In genomic region chr4:70706516-70706915, GRCh38 we compare ENCODE assay signal across 8 cellular contexts. TPM values are rescaled to one million over a fixed set of nuclear protein-coding genes. Genes with fewer than 3 reads are reported as not detected.
DNase-seq lines count a peak whose midpoint lies in the region; ATAC-seq and TF ChIP-seq lines count a peak whose summit lies in the region.

No MANE protein-coding gene starts in this region.

- peak overlapping the region in 1 of 2 donors; percentile 82 for H3K9ac ChIP-seq in duodenal mucosa (ENCODE audit: low read depth in 1 of 2, low read length in 2 of 2)

- CTCF ChIA-PET in CD4-positive, alpha-beta T cell (lab: Charles Lee), result interaction anchor here (0.8 to 3.7 kb wide), 5 partner anchors 16 to 130 kb away, joined by 3 to 35 read pairs (median 9); partner anchors contain the start of genes RUFY3 and UTP3

- POLR2A ChIA-PET in CD4-positive, alpha-beta T cell (lab: Charles Lee), result interaction anchor here (0.8 to 6.4 kb wide), 13 partner anchors 9 to 287 kb away, joined by 3 to 166 read pairs (median 18); partner anchors contain the start of genes DCK, GRSF1, MOB1B and RUFY3

- H3K27ac Mint-ChIP-seq in CD4-positive, alpha-beta T cell, result peak overlapping the region; percentile 93
- no peak overlapping the region for H3K27ac Mint-ChIP-seq in neural crest cell (ENCODE audit: unreplicated experiment)

- peaks cover 20 to 24% of the 10 kb centered on the region in 2 donors for H3K4me1 ChIP-seq in duodenal mucosa (ENCODE audit: control insufficient read depth in 1 of 2, insufficient read depth in 2 of 2, low read length in 2 of 2)

- no peak for ATAC-seq in CD4-positive, alpha-beta T cell (ENCODE audit: poor library complexity)

- H3K4me3 ChIP-seq in MG63 (peak overlapping the region; percentile 66), duodenal mucosa (ENCODE audit: low read depth in 1 of 2, low read length in 2 of 2) (peak overlapping the region; percentile 84 to 85)

- H3K36me3 ChIP-seq in MG63 (no peaks in the 10 kb centered on the region), duodenal mucosa (ENCODE audit: control insufficient read depth in 1 of 2, insufficient read depth in 2 of 2, low read length in 2 of 2) (no peaks in the 10 kb centered on the region)

- H3K9me3 ChIP-seq in CD4-positive, alpha-beta T cell (ENCODE audit: control insufficient read depth, low read length), result no peaks in the 10 kb centered on the region
- H3K9me3 ChIP-seq in MG63 (no peaks in the 10 kb centered on the region), duodenal mucosa (ENCODE audit: control insufficient read depth in 1 of 2, low read length in 2 of 2) (no peaks in the 10 kb centered on the region)

- H3K4me3 Mint-ChIP-seq in CD4-positive, alpha-beta T cell, result peak overlapping the region; percentile 88
- H3K4me3 Mint-ChIP-seq in neural crest cell, result peak overlapping the region; percentile 93

- H3K27me3 Mint-ChIP-seq in CD4-positive, alpha-beta T cell, result no peaks in the 10 kb centered on the region
- no peaks in the 10 kb centered on the region for H3K27me3 Mint-ChIP-seq in neural crest cell (ENCODE audit: low read depth)

- H3K4me1 Mint-ChIP-seq in CD4-positive, alpha-beta T cell (ENCODE audit: low read depth), result peaks cover 47% of the 10 kb centered on the region
- H3K4me1 Mint-ChIP-seq in neural crest cell, result peaks cover 42% of the 10 kb centered on the region

- H3K36me3 Mint-ChIP-seq in CD4-positive, alpha-beta T cell (ENCODE audit: low read depth), result peaks cover 10% of the 10 kb centered on the region
- no peaks in the 10 kb centered on the region for H3K36me3 Mint-ChIP-seq in neural crest cell (ENCODE audit: low read depth)

- no peaks in the 10 kb centered on the region for H3K9me3 Mint-ChIP-seq in CD4-positive, alpha-beta T cell
- no peaks in the 10 kb centered on the region for H3K9me3 Mint-ChIP-seq in neural crest cell

- intact Hi-C loops in CD4-positive, alpha-beta T cell (cut with DNase I, micrococcal nuclease), result loop anchor here in 1 of 2 experiments (5.0 kb wide), 1 partner anchor 131 kb away; the partner anchor contains the start of gene GRSF1

- in situ Hi-C loops in G401 (cut with HindIII; ENCODE audit: low sequenced_read_pairs), result no loop called here

- H3K27me3 ChIP-seq in CD4-positive, alpha-beta T cell (ENCODE audit: control insufficient read depth, insufficient read depth, low read length), result no peaks in the 10 kb centered on the region
- H3K27me3 ChIP-seq in MG63 (no peaks in the 10 kb centered on the region), duodenal mucosa (ENCODE audit: control insufficient read depth in 1 of 2, insufficient read depth in 2 of 2, low read length in 2 of 2) (no peaks in the 10 kb centered on the region)

- no peak for DNase-seq in CD4-positive, alpha-beta T cell
- DNase-seq in MG63, result no peak
- no peak for DNase-seq in neural crest cell (ENCODE audit: low read depth, low spot score)
- DNase-seq in SKM-1 treated with dmso at 0.1 percent for 144 hours (lab: John Stamatoyannopoulos, UW; ENCODE audit: unreplicated experiment), result no peak
- no peak for DNase-seq in G401 (ENCODE audit: low spot score)
- no peak for DNase-seq in activated CD4-positive, alpha-beta T cell treated with anti-CD3 and anti-CD28 coated beads for 4 hours
- no peak for DNase-seq in GM19238 (ENCODE audit: insufficient read length, low spot score)

- TF ChIP-seq CTCF in CD4-positive, alpha-beta T cell (IDR thresholded peaks at IDR 0.05), result no peak
- TF ChIP-seq CTCF in neural crest cell (conservative IDR thresholded peaks at IDR 0.05), result no peak

- H3K27ac ChIP-seq in CD4-positive, alpha-beta T cell (ENCODE audit: low read depth, low read length), result no peak overlapping the region
- H3K27ac ChIP-seq in duodenal mucosa (ENCODE audit: low read depth, low read length), result no peak overlapping the region

RNA-seq across cellular contexts. Expression of gene RUFY3, which starts 15.2 kb away (rescaled TPM):
- total RNA-seq in CD4-positive, alpha-beta T cell, result 10 to 100 TPM; 18.0 to 18.1 TPM
- total RNA-seq in MG63 (2014; rRNA removed; shearing (Covaris generic); ENCODE audit: low replicate concordance), result 7.8 and 38.6 TPM in 2 replicates
- 87.7 and 98.8 TPM in 2 replicates for total RNA-seq in neural crest cell
- 53.8 and 65.2 TPM in 2 replicates for total RNA-seq in G401 (2014; rRNA removed; shearing (Covaris generic))

RNA-seq across cellular contexts. Expression of gene UTP3, which starts 18.2 kb away (rescaled TPM):
- total RNA-seq in CD4-positive, alpha-beta T cell, result 10 to 100 TPM; 19.2 to 20.5 TPM
- total RNA-seq in MG63 (2014; rRNA removed; shearing (Covaris generic); ENCODE audit: low replicate concordance), result 3.0 and 6.4 TPM in 2 replicates
- 29.5 and 30.1 TPM in 2 replicates for total RNA-seq in neural crest cell
- 12.8 and 16.3 TPM in 2 replicates for total RNA-seq in G401 (2014; rRNA removed; shearing (Covaris generic))

RNA-seq across cellular contexts. Expression of gene JCHAIN, which starts 40.2 kb away (rescaled TPM):
- 1 to 10 TPM; 1.0 to 2.7 TPM for total RNA-seq in CD4-positive, alpha-beta T cell
- total RNA-seq in MG63 (2014; rRNA removed; shearing (Covaris generic); ENCODE audit: low replicate concordance), result not detected in 2 replicates
- not detected in 2 replicates for total RNA-seq in neural crest cell
- not detected in 2 replicates for total RNA-seq in G401 (2014; rRNA removed; shearing (Covaris generic))
